Comparison of ENCODE assay signal across 8 cellular contexts in genomic region chr3:120780977-120781376, GRCh38. TPM values are rescaled to one million over a fixed set of nuclear protein-coding genes. Genes with fewer than 3 reads are reported as not detected.
DNase-seq lines count a peak whose midpoint lies in the region; ATAC-seq, FAIRE-seq and TF ChIP-seq lines count a peak whose summit lies in the region.

No MANE protein-coding gene starts in this region.

- H3K27me3 Mint-ChIP-seq in osteocyte (ENCODE audit: unreplicated experiment) (no peaks in the 10 kb centered on the region), T-helper 17 cell (no peaks in the 10 kb centered on the region)

- H3K36me3 Mint-ChIP-seq in osteocyte (ENCODE audit: unreplicated experiment) (peaks cover 16% of the 10 kb centered on the region), T-helper 17 cell (ENCODE audit: low read depth) (peaks cover 18% of the 10 kb centered on the region)

- H3K4me1 Mint-ChIP-seq in osteocyte (ENCODE audit: unreplicated experiment) (peaks cover 12% of the 10 kb centered on the region), T-helper 17 cell (peaks cover 10% of the 10 kb centered on the region)

- no peaks in the 10 kb centered on the region for H3K9me3 Mint-ChIP-seq in osteocyte (ENCODE audit: unreplicated experiment)

- H3K4me3 Mint-ChIP-seq in osteocyte (ENCODE audit: unreplicated experiment) (no peak overlapping the region), T-helper 17 cell (no peak overlapping the region)

- no peak for TF ChIP-seq CTCF in osteocyte (IDR thresholded peaks at IDR 0.05)

- no peaks in the 10 kb centered on the region for H3K9me3 ChIP-seq in T-helper 17 cell (ENCODE audit: control insufficient read depth, low read length, poor library complexity, severe bottlenecking)

- DNase-seq in RCC 7860 (ENCODE audit: low spot score) (peak; percentile 92), osteocyte (ENCODE audit: extremely low spot score, unreplicated experiment) (no peak), pons (ENCODE audit: low spot score) (no peak), DMS 273 treated with DMSO at 0.1 percent for 48 hours (lab: John Stamatoyannopoulos, UW) (no peak), T-helper 17 cell (no peak), left lobe of liver (ENCODE audit: low spot score) (no peak)

- peak; percentile 96 for FAIRE-seq in RCC 7860 (lab: Jason Lieb, UNC)

- peak overlapping the region; percentile 71 for H3K27ac Mint-ChIP-seq in osteocyte (ENCODE audit: unreplicated experiment)
- no peak overlapping the region for H3K27ac Mint-ChIP-seq in T-helper 17 cell

- peak; percentile 97 for ATAC-seq in GM18870 (IDR thresholded peaks at IDR 0.05; ENCODE audit: unreplicated experiment)
- ATAC-seq in HG02852 (IDR thresholded peaks at IDR 0.05; ENCODE audit: unreplicated experiment): peak; percentile 93
- no peak for ATAC-seq in T-helper 17 cell
- no peak for ATAC-seq in left lobe of liver

RNA-seq across cellular contexts. Expression of gene GTF2E1, which starts 38.4 kb away (rescaled TPM):
- total RNA-seq in osteocyte: 17.2 and 19.3 TPM in 2 replicates
- 10 to 100 TPM in 1 of 2 donors, 1 to 10 TPM in 1; 9.6 to 11.4 TPM for total RNA-seq in T-helper 17 cell
- 7.1 TPM for total RNA-seq in left lobe of liver

RNA-seq across cellular contexts. Expression of gene RABL3, which starts 38.7 kb away (rescaled TPM):
- total RNA-seq in osteocyte: 17.4 and 22.2 TPM in 2 replicates
- 10 to 100 TPM; 17.3 to 17.8 TPM for total RNA-seq in T-helper 17 cell
- 13.7 TPM for total RNA-seq in left lobe of liver

Comparison
In these comparisons a context has a peak if more than half of its experiments do, and no peak if none do; other contexts are left out.
1. ATAC-seq: peak in GM18870 (single experiment) and HG02852 (single experiment); none in T-helper 17 cell (single experiment) and left lobe of liver (single experiment).